8 cellular contexts compared by ENCODE assay signal in the genomic region with DNA sequence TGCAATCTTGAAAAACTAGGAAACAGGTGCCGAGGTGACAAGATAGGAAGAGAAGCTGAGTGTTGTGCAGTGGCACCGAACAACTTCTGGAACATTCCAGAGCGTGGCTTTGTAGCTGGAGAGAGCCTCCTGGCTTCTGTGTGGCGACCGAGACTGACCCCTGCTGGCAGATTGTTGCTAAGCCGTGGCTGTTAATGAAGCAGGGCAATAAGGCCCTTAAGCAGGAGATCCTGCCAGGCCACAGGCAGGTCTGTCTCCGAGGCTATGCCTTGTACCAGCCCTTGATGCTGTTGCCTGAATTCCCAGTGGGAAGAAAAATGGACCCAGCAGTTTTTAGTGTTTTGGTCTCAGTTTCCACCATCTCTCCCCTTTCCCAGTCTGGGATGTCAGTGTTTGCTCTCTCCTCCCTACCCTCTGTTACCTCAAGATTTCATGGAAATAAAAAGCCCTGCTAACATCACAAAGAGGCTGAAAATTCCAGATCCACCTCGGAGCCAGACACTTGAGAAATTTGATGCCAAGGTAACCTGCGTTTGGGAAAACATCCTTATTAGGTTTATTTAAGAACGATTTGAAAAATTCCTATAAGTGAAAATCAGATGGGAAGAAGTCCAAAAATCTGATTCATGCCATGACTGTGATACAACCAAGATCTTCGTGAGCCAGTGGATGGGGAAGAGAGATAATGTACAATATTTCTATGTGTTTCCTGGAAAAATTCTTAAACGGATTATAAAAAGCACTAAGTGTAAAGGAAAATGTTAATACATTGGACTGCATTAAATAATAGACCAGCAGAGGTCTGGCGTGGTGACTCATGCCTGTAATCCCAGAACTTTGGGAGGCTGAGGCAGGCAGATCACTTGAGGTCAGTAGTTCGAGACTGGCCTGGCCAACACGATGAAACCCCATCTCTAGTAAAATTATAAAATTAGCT.
DNase-seq lines count a peak whose midpoint lies in the region; ATAC-seq and TF ChIP-seq lines count a peak whose summit lies in the region.

No MANE protein-coding gene starts in this region.

- no peak overlapping the region for H3K27ac Mint-ChIP-seq in endothelial cell (ENCODE audit: unreplicated experiment)

- H3K4me1 Mint-ChIP-seq in endothelial cell (ENCODE audit: unreplicated experiment), result peaks cover 3% of the 10 kb centered on the region

- H3K4me3 Mint-ChIP-seq in endothelial cell (ENCODE audit: unreplicated experiment), result no peak overlapping the region

- H3K9me3 Mint-ChIP-seq in endothelial cell (ENCODE audit: unreplicated experiment), result no peaks in the 10 kb centered on the region

- ATAC-seq in HG02970 (IDR thresholded peaks at IDR 0.05; ENCODE audit: low FRiP score, unreplicated experiment), result peak; percentile 78

- peak; percentile 4 for DNase-seq in NCI-H2171 treated with DMSO at 0.1 percent for 48 hours (lab: John Stamatoyannopoulos, UW)
- no peak for DNase-seq in NCI-H2171 (lab: John Stamatoyannopoulos, UW)
- peak; percentile 39 for DNase-seq in NCI-H526 treated with DMSO at 0.1 percent for 48 hours (lab: John Stamatoyannopoulos, UW)
- peak; percentile 91 for DNase-seq in activated CD8-positive, alpha-beta memory T cell treated with anti-CD3 and anti-CD28 coated beads for 24 hours
- DNase-seq in endothelial cell (ENCODE audit: low spot score), result peak; percentile 84
- peak; percentile 84 for DNase-seq in midbrain (lab: John Stamatoyannopoulos, UW)
- DNase-seq in stimulated activated CD8-positive, alpha-beta memory T cell treated with anti-CD3 and anti-CD28 coated beads, Interleukin-4, amount 100 ng/mL, for 48 hours, result peak; percentile 91

- TF ChIP-seq CTCF in endothelial cell (IDR thresholded peaks at IDR 0.05; ENCODE audit: unreplicated experiment), result peak; percentile 83

- no peaks in the 10 kb centered on the region for H3K36me3 Mint-ChIP-seq in endothelial cell (ENCODE audit: low read depth, unreplicated experiment)

- no peaks in the 10 kb centered on the region for H3K27me3 Mint-ChIP-seq in endothelial cell (ENCODE audit: unreplicated experiment)
